1 cellular context compared by ENCODE assay signal in genomic region chr6:70164556-70164955, GRCh38.
TF ChIP-seq lines count a peak whose summit lies in the region.

No MANE protein-coding gene starts in this region.

TF ChIP-seq in K562, 482 proteins besides CTCF, POLR2A, EP300 and RAD21 (continued from another document and continues in another):
- TF ChIP-seq, protein P1, sequence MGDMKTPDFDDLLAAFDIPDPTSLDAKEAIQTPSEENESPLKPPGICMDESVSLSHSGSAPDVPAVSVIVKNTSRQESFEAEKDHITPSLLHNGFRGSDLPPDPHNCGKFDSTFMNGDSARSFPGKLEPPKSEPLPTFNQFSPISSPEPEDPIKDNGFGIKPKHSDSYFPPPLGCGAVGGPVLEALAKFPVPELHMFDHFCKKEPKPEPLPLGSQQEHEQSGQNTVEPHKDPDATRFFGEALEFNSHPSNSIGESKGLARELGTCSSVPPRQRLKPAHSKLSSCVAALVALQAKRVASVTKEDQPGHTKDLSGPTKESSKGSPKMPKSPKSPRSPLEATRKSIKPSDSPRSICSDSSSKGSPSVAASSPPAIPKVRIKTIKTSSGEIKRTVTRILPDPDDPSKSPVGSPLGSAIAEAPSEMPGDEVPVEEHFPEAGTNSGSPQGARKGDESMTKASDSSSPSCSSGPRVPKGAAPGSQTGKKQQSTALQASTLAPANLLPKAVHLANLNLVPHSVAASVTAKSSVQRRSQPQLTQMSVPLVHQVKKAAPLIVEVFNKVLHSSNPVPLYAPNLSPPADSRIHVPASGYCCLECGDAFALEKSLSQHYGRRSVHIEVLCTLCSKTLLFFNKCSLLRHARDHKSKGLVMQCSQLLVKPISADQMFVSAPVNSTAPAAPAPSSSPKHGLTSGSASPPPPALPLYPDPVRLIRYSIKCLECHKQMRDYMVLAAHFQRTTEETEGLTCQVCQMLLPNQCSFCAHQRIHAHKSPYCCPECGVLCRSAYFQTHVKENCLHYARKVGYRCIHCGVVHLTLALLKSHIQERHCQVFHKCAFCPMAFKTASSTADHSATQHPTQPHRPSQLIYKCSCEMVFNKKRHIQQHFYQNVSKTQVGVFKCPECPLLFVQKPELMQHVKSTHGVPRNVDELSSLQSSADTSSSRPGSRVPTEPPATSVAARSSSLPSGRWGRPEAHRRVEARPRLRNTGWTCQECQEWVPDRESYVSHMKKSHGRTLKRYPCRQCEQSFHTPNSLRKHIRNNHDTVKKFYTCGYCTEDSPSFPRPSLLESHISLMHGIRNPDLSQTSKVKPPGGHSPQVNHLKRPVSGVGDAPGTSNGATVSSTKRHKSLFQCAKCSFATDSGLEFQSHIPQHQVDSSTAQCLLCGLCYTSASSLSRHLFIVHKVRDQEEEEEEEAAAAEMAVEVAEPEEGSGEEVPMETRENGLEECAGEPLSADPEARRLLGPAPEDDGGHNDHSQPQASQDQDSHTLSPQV (IDR thresholded peaks at IDR 0.05), result peak; percentile 36; the same call in 1 of the 2 replicates
- no peak for TF ChIP-seq HNRNPLL (IDR thresholded peaks at IDR 0.05; ENCODE audit: low read depth, low read length, poor library complexity, severe bottlenecking)
- TF ChIP-seq MTA3 (IDR thresholded peaks at IDR 0.05; ENCODE audit: borderline replicate concordance), result no peak
- no peak for TF ChIP-seq GTF2F1 (IDR thresholded peaks at IDR 0.05; ENCODE audit: low read depth, low read length)
- no peak for TF ChIP-seq PHB2 (IDR thresholded peaks at IDR 0.05; ENCODE audit: low read depth)
- TF ChIP-seq ZNF644 (tag; IDR thresholded peaks at IDR 0.05; ENCODE audit: low read depth), result no peak
- TF ChIP-seq ZNF3 (CRISPR knock-in tag; IDR thresholded peaks at IDR 0.05), result no peak
- no peak for TF ChIP-seq PBX2 (CRISPR knock-in tag; IDR thresholded peaks at IDR 0.05; ENCODE audit: low read depth)
- TF ChIP-seq PBX2 (tag; conservative IDR thresholded peaks at IDR 0.05; ENCODE audit: low read depth), result peak; percentile 73
- TF ChIP-seq, protein P2, sequence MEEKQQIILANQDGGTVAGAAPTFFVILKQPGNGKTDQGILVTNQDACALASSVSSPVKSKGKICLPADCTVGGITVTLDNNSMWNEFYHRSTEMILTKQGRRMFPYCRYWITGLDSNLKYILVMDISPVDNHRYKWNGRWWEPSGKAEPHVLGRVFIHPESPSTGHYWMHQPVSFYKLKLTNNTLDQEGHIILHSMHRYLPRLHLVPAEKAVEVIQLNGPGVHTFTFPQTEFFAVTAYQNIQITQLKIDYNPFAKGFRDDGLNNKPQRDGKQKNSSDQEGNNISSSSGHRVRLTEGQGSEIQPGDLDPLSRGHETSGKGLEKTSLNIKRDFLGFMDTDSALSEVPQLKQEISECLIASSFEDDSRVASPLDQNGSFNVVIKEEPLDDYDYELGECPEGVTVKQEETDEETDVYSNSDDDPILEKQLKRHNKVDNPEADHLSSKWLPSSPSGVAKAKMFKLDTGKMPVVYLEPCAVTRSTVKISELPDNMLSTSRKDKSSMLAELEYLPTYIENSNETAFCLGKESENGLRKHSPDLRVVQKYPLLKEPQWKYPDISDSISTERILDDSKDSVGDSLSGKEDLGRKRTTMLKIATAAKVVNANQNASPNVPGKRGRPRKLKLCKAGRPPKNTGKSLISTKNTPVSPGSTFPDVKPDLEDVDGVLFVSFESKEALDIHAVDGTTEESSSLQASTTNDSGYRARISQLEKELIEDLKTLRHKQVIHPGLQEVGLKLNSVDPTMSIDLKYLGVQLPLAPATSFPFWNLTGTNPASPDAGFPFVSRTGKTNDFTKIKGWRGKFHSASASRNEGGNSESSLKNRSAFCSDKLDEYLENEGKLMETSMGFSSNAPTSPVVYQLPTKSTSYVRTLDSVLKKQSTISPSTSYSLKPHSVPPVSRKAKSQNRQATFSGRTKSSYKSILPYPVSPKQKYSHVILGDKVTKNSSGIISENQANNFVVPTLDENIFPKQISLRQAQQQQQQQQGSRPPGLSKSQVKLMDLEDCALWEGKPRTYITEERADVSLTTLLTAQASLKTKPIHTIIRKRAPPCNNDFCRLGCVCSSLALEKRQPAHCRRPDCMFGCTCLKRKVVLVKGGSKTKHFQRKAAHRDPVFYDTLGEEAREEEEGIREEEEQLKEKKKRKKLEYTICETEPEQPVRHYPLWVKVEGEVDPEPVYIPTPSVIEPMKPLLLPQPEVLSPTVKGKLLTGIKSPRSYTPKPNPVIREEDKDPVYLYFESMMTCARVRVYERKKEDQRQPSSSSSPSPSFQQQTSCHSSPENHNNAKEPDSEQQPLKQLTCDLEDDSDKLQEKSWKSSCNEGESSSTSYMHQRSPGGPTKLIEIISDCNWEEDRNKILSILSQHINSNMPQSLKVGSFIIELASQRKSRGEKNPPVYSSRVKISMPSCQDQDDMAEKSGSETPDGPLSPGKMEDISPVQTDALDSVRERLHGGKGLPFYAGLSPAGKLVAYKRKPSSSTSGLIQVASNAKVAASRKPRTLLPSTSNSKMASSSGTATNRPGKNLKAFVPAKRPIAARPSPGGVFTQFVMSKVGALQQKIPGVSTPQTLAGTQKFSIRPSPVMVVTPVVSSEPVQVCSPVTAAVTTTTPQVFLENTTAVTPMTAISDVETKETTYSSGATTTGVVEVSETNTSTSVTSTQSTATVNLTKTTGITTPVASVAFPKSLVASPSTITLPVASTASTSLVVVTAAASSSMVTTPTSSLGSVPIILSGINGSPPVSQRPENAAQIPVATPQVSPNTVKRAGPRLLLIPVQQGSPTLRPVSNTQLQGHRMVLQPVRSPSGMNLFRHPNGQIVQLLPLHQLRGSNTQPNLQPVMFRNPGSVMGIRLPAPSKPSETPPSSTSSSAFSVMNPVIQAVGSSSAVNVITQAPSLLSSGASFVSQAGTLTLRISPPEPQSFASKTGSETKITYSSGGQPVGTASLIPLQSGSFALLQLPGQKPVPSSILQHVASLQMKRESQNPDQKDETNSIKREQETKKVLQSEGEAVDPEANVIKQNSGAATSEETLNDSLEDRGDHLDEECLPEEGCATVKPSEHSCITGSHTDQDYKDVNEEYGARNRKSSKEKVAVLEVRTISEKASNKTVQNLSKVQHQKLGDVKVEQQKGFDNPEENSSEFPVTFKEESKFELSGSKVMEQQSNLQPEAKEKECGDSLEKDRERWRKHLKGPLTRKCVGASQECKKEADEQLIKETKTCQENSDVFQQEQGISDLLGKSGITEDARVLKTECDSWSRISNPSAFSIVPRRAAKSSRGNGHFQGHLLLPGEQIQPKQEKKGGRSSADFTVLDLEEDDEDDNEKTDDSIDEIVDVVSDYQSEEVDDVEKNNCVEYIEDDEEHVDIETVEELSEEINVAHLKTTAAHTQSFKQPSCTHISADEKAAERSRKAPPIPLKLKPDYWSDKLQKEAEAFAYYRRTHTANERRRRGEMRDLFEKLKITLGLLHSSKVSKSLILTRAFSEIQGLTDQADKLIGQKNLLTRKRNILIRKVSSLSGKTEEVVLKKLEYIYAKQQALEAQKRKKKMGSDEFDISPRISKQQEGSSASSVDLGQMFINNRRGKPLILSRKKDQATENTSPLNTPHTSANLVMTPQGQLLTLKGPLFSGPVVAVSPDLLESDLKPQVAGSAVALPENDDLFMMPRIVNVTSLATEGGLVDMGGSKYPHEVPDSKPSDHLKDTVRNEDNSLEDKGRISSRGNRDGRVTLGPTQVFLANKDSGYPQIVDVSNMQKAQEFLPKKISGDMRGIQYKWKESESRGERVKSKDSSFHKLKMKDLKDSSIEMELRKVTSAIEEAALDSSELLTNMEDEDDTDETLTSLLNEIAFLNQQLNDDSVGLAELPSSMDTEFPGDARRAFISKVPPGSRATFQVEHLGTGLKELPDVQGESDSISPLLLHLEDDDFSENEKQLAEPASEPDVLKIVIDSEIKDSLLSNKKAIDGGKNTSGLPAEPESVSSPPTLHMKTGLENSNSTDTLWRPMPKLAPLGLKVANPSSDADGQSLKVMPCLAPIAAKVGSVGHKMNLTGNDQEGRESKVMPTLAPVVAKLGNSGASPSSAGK (IDR thresholded peaks at IDR 0.05), result no peak
- TF ChIP-seq ERF (CRISPR knock-in tag; IDR thresholded peaks at IDR 0.05), result no peak
- no peak for TF ChIP-seq THRB (CRISPR knock-in tag; conservative IDR thresholded peaks at IDR 0.05)
- TF ChIP-seq BHLHE40 (IDR thresholded peaks at IDR 0.05; ENCODE audit: low read length), result no peak
- TF ChIP-seq, protein P3, sequence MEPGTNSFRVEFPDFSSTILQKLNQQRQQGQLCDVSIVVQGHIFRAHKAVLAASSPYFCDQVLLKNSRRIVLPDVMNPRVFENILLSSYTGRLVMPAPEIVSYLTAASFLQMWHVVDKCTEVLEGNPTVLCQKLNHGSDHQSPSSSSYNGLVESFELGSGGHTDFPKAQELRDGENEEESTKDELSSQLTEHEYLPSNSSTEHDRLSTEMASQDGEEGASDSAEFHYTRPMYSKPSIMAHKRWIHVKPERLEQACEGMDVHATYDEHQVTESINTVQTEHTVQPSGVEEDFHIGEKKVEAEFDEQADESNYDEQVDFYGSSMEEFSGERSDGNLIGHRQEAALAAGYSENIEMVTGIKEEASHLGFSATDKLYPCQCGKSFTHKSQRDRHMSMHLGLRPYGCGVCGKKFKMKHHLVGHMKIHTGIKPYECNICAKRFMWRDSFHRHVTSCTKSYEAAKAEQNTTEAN (CRISPR knock-in tag; IDR thresholded peaks at IDR 0.05), result no peak
- no peak for TF ChIP-seq FUS (optimal IDR thresholded peaks at IDR 0.05; ENCODE audit: low read depth, low read length)
- no peak for TF ChIP-seq NFYB (IDR thresholded peaks at IDR 0.05; ENCODE audit: extremely low read depth, insufficient read length)
- no peak for TF ChIP-seq ZNF282 (CRISPR knock-in tag; IDR thresholded peaks at IDR 0.05)
- TF ChIP-seq ZNF75A (CRISPR knock-in tag; IDR thresholded peaks at IDR 0.05), result no peak
- no peak for TF ChIP-seq ESRRB (CRISPR knock-in tag; IDR thresholded peaks at IDR 0.05; ENCODE audit: borderline replicate concordance)
- TF ChIP-seq ZNF584 (CRISPR knock-in tag; IDR thresholded peaks at IDR 0.05; ENCODE audit: low read depth), result no peak
- TF ChIP-seq, protein P4, sequence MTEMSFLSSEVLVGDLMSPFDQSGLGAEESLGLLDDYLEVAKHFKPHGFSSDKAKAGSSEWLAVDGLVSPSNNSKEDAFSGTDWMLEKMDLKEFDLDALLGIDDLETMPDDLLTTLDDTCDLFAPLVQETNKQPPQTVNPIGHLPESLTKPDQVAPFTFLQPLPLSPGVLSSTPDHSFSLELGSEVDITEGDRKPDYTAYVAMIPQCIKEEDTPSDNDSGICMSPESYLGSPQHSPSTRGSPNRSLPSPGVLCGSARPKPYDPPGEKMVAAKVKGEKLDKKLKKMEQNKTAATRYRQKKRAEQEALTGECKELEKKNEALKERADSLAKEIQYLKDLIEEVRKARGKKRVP (CRISPR knock-in tag; IDR thresholded peaks at IDR 0.05), result no peak
- TF ChIP-seq ZNF583 (CRISPR knock-in tag; IDR thresholded peaks at IDR 0.05), result no peak
- TF ChIP-seq POLR2AphosphoS2 (IDR thresholded peaks at IDR 0.05; ENCODE audit: low read length), result no peak
- TF ChIP-seq NFRKB (IDR thresholded peaks at IDR 0.05; ENCODE audit: low read depth), result no peak
- TF ChIP-seq USF2 (CRISPR knock-in tag; IDR thresholded peaks at IDR 0.05), result no peak
- no peak for TF ChIP-seq KLF6 (CRISPR knock-in tag; IDR thresholded peaks at IDR 0.05; ENCODE audit: borderline replicate concordance)
- no peak for TF ChIP-seq HSF4 (CRISPR knock-in tag; IDR thresholded peaks at IDR 0.05; ENCODE audit: borderline replicate concordance)
- TF ChIP-seq TRIM28 (IDR thresholded peaks at IDR 0.05), result no peak
- TF ChIP-seq MAFG (tag; conservative IDR thresholded peaks at IDR 0.05), result no peak
- no peak for TF ChIP-seq HOMEZ (CRISPR knock-in tag; IDR thresholded peaks at IDR 0.05)
- TF ChIP-seq FOXK2 (conservative IDR thresholded peaks at IDR 0.05 in 1 of 2, IDR thresholded peaks at IDR 0.05 in 1 of 2; ENCODE audit: low read depth in 2 of 2), result 0 out of 4 replicates have a peak, but pooled peaks of 1 of the 2 experiments have one; percentile 36
- TF ChIP-seq PTBP1 (IDR thresholded peaks at IDR 0.05; ENCODE audit: low read depth, low read length), result no peak
- TF ChIP-seq BRD9 (IDR thresholded peaks at IDR 0.05; ENCODE audit: low read depth, partially characterized antibody), result no peak
